Comparison of ENCODE assay signal across 8 cellular contexts in genomic region chrX:56764153-56764974, GRCh38. TPM values are rescaled to one million over a fixed set of nuclear protein-coding genes. Genes with fewer than 3 reads are reported as not detected.
DNase-seq lines count a peak whose midpoint lies in the region; ATAC-seq and TF ChIP-seq lines count a peak whose summit lies in the region.

No MANE protein-coding gene starts in this region.

- no peak overlapping the region for H3K27ac Mint-ChIP-seq in GM23338

- H3K27me3 Mint-ChIP-seq in GM23338 (ENCODE audit: insufficient read depth, low read depth, poor library complexity) = peaks cover 3% of the 10 kb centered on the region

- no peaks in the 10 kb centered on the region for H3K9me3 Mint-ChIP-seq in GM23338

- H3K9me3 ChIP-seq in prostate gland = no peaks in the 10 kb centered on the region

- H3K27ac ChIP-seq in GM23338 (ENCODE audit: low read depth) (no peak overlapping the region), prostate gland (no peak overlapping the region)

- H3K4me2 ChIP-seq in GM23338 = no peak overlapping the region

- no peak overlapping the region for H2AFZ ChIP-seq in GM23338

- H3K36me3 ChIP-seq in GM23338 (ENCODE audit: insufficient read depth) = no peaks in the 10 kb centered on the region
- no peaks in the 10 kb centered on the region for H3K36me3 ChIP-seq in prostate gland

- H3K27me3 ChIP-seq in GM23338 (ENCODE audit: insufficient read depth) (no peaks in the 10 kb centered on the region), prostate gland (replicated peaks; ENCODE audit: insufficient read depth) (no peaks in the 10 kb centered on the region)

- TF ChIP-seq CTCF in GM23338 (conservative IDR thresholded peaks at IDR 0.05; ENCODE audit: low read depth in 2 of 2) (peak; percentile 48 to 69), LNCAP (IDR thresholded peaks at IDR 0.05) (peak; percentile 40), prostate gland (IDR thresholded peaks at IDR 0.05) (peak in 3 of 4 experiments; percentile 38 to 60 (median 43))

- no peaks in the 10 kb centered on the region; the same call in 1 of the 2 replicates for H4K20me1 ChIP-seq in GM23338 (replicated peaks; ENCODE audit: insufficient read depth)

- H3K9me2 ChIP-seq in GM23338 (ENCODE audit: insufficient read depth) = no peaks in the 10 kb centered on the region

- peak; percentile 87 for ATAC-seq in GM23338

- no peak for TF ChIP-seq POLR2A in prostate gland (IDR thresholded peaks at IDR 0.05)

- intact Hi-C loops in prostate gland (cut with DNase I) = no loop called here

- no peak overlapping the region for H3K4me3 Mint-ChIP-seq in GM23338

- H3F3A ChIP-seq in GM23338 (replicated peaks; ENCODE audit: low read depth) = no peaks in the 10 kb centered on the region

- DNase-seq in ELR (ENCODE audit: low read depth) (peak; percentile 57), GM23338 (ENCODE audit: low spot score) (peak; percentile 67), glomerular endothelial cell (ENCODE audit: extremely low read depth, low read depth, low spot score) (peak; percentile 90), prostate gland (ENCODE audit: low spot score) (peak; percentile 31), SIG-M5 (lab: John Stamatoyannopoulos, UW) (no peak), NCI-H1048 (lab: John Stamatoyannopoulos, UW) (no peak)
- DNase-seq in activated T-helper 9 cell treated with anti-CD3 and anti-CD28 coated beads, Interleukin-2, amount 50 U/mL, for 16 hours (ENCODE audit: low read depth) = peak; percentile 57

- WGBS in prostate gland = 52% methylated on average over 17 of the region's 20 CpGs

- peaks cover 15% of the 10 kb centered on the region for H3K36me3 Mint-ChIP-seq in GM23338 (ENCODE audit: low read depth)

- H3K4me1 ChIP-seq in GM23338 (ENCODE audit: insufficient read depth) (no peaks in the 10 kb centered on the region), prostate gland (replicated peaks) (no peaks in the 10 kb centered on the region)

- no peak overlapping the region for H3K4me3 ChIP-seq in GM23338
- no peak overlapping the region for H3K4me3 ChIP-seq in prostate gland

- H3K4me1 Mint-ChIP-seq in GM23338 = peaks cover 14% of the 10 kb centered on the region; the same call in 2 of the 3 replicates

- H3K79me2 ChIP-seq in GM23338 (replicated peaks; ENCODE audit: insufficient read depth) = peaks cover 11% of the 10 kb centered on the region; the same call in 1 of the 2 replicates

TF ChIP-seq in GM23338, 12 proteins besides CTCF, POLR2A, EP300 and RAD21:
- TF ChIP-seq NANOG (IDR thresholded peaks at IDR 0.05; ENCODE audit: borderline replicate concordance) = no peak
- no peak for TF ChIP-seq POLR2AphosphoS5 (IDR thresholded peaks at IDR 0.05; ENCODE audit: low read depth)
- no peak for TF ChIP-seq JUNB (IDR thresholded peaks at IDR 0.05; ENCODE audit: unreplicated experiment)
- no peak for TF ChIP-seq CREB1 (CRISPR knock-in tag; IDR thresholded peaks at IDR 0.05; ENCODE audit: low read depth)
- no peak for TF ChIP-seq ZNF114 (CRISPR knock-in tag; IDR thresholded peaks at IDR 0.05)
- TF ChIP-seq ZNF462 (CRISPR knock-in tag; IDR thresholded peaks at IDR 0.05) = no peak
- no peak for TF ChIP-seq EZH2 (IDR thresholded peaks at IDR 0.05; ENCODE audit: low read depth, unreplicated experiment)
- TF ChIP-seq STAT1 (IDR thresholded peaks at IDR 0.05; ENCODE audit: unreplicated experiment) = no peak
- TF ChIP-seq EZH2phosphoT487 (IDR thresholded peaks at IDR 0.05; ENCODE audit: unreplicated experiment) = no peak
- TF ChIP-seq ETS1 (IDR thresholded peaks at IDR 0.05) = no peak

RNA-seq across cellular contexts. Expression of gene NBDY, which starts 35.3 kb away (rescaled TPM):
- 9.6 and 16.9 TPM in 2 replicates for total RNA-seq in GM23338 (2014; rRNA removed; shearing (Covaris generic))
- polyA plus RNA-seq in GM23338 (2016; fragmentation: Nextera tagmentation; extraction: Ambion mirVana) = 197 and 206 TPM in 2 replicates
- total RNA-seq in glomerular endothelial cell = 20.2 and 25.5 TPM in 2 replicates
- total RNA-seq in prostate gland = 10 to 100 TPM; 26.2 to 28.8 TPM

Comparison
In these comparisons a context has a peak if more than half of its experiments do, and no peak if none do; other contexts are left out.
1. DNase-seq: peak in ELR (single experiment), GM23338 (single experiment), activated T-helper 9 cell treated with anti-CD3 and anti-CD28 coated beads, Interleukin-2, amount 50 U/mL, for 16 hours (single experiment), glomerular endothelial cell (single experiment) and prostate gland (single experiment); none in SIG-M5 (single experiment) and NCI-H1048 (single experiment).
2. Peak in every context shown above with its lines, with median percentiles within 50 percentile points of each other: CTCF ChIP-seq.